ENCODE assay signal across 1 cellular context in genomic region chr16:15887283-15887682, GRCh38.
TF ChIP-seq lines count a peak whose summit lies in the region.

No MANE protein-coding gene starts in this region.

TF ChIP-seq in IMR-90, 13 proteins besides CTCF, POLR2A, EP300 and RAD21:
- TF ChIP-seq NFE2L2 (IDR thresholded peaks at IDR 0.05; ENCODE audit: low read depth, low read length) (no peak), ELK1 (IDR thresholded peaks at IDR 0.05; ENCODE audit: borderline replicate concordance, low read depth, low read length) (no peak), MXI1 (IDR thresholded peaks at IDR 0.05; ENCODE audit: borderline replicate concordance, low read depth, low read length) (no peak), CHD1 (IDR thresholded peaks at IDR 0.05; ENCODE audit: low read depth, low read length) (no peak), SMC3 (IDR thresholded peaks at IDR 0.05; ENCODE audit: low read depth, low read length) (no peak)
